In the genomic region with DNA sequence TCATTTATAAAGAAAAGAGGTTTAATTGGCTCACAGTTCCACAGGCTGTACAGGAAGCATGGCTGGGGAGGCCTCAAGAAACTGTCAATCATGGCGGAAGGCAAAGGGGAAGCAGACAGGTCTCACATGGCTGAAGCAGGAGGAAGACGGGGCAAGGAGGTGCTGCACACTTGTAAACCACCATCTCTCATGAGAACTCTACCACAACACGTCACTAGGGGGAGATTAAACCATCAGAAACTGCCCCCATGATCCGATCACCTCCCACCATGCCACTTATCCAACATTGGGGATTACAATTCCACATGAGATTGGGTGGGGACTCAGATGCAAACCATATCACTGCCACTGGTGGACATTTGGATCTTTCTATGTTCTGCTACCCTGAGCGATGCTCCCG, we compare ENCODE assay signal across 17 cellular contexts.
A peak's percentile ranks its signal among the peaks of the same experiment; 100 is the strongest.
DNase-seq lines count a peak whose midpoint lies in the region; ATAC-seq and TF ChIP-seq lines count a peak whose summit lies in the region.
"Had no signal": no experiment of that assay in that cellular context is flagged by ENCODE, and none has a peak within 500 bp of the region (broad histone marks: within the 10 kb centered on the region; RNA-seq: fewer than 3 reads in every experiment).

No MANE protein-coding gene starts in this region.

- H3K27me3 ChIP-seq in GM06990 (replicated peaks; ENCODE audit: control insufficient read depth, insufficient read depth, low read length) (no peaks in the 10 kb centered on the region; the same call in 1 of the 2 replicates), mesendoderm (ENCODE audit: insufficient read depth, low read length, poor library complexity) (no peaks in the 10 kb centered on the region), SJCRH30 (peaks cover 24% of the 10 kb centered on the region)

- H3K4me1 ChIP-seq in mesendoderm (ENCODE audit: control insufficient read depth, low read depth, low read length) (no peaks in the 10 kb centered on the region), SJCRH30 (no peaks in the 10 kb centered on the region)

- H3K4me3 ChIP-seq in GM06990 (replicated peaks; ENCODE audit: low read depth, low read length), result no peak overlapping the region
- no peak overlapping the region for H3K4me3 ChIP-seq in mesendoderm (ENCODE audit: low read length)
- H3K4me3 ChIP-seq in SJCRH30, result no peak overlapping the region
- H3K4me3 ChIP-seq: SK-N-MC, skin epidermis had no signal

- no peak for ATAC-seq in left colon

- no peak overlapping the region for H3K18ac ChIP-seq in mesendoderm (ENCODE audit: low read length)

- H3K9me3 ChIP-seq in SJCRH30 (replicated peaks), result no peaks in the 10 kb centered on the region

- no peak overlapping the region for H3K4me2 ChIP-seq in mesendoderm (ENCODE audit: low read length)

- H3K79me1 ChIP-seq in mesendoderm (ENCODE audit: low read length), result no peaks in the 10 kb centered on the region

- H3K9ac ChIP-seq in mesendoderm (ENCODE audit: low read length), result no peak overlapping the region

- no peak overlapping the region for H2AK5ac ChIP-seq in mesendoderm (ENCODE audit: low read length)

- no peaks in the 10 kb centered on the region for H3K79me2 ChIP-seq in mesendoderm (ENCODE audit: control insufficient read depth, insufficient read depth, low read length)

- no peak overlapping the region for H4K5ac ChIP-seq in mesendoderm (ENCODE audit: low read length)

- TF ChIP-seq CTCF in GM06990 (IDR thresholded peaks at IDR 0.05; ENCODE audit: insufficient read depth, low read length, poor library complexity, severe bottlenecking), result peak; percentile 13

- H2BK15ac ChIP-seq in mesendoderm (replicated peaks; ENCODE audit: low read depth), result no peak overlapping the region

- no peak overlapping the region for H4K8ac ChIP-seq in mesendoderm (ENCODE audit: low read depth, low read length)

- H3K23ac ChIP-seq in mesendoderm (ENCODE audit: low read length), result no peak overlapping the region

- H3K4ac ChIP-seq in mesendoderm (ENCODE audit: low read depth, low read length), result no peak overlapping the region

- H2BK5ac ChIP-seq in mesendoderm (ENCODE audit: low read length), result no peak overlapping the region

- intact Hi-C loops in left colon (cut with DNase I, micrococcal nuclease), result no loop called here

- H3K56ac ChIP-seq in mesendoderm (ENCODE audit: low read length), result no peak overlapping the region

- no peaks in the 10 kb centered on the region for H3K36me3 ChIP-seq in GM06990 (ENCODE audit: control insufficient read depth, insufficient read depth, low read length)
- H3K36me3 ChIP-seq in mesendoderm (ENCODE audit: control insufficient read depth, insufficient read depth, low read length), result no peaks in the 10 kb centered on the region
- no peaks in the 10 kb centered on the region for H3K36me3 ChIP-seq in SJCRH30

- H2BK120ac ChIP-seq in mesendoderm (ENCODE audit: low read depth, low read length), result no peak overlapping the region

- H3K27ac ChIP-seq in mesendoderm (ENCODE audit: low read depth, low read length), result no peak overlapping the region
- H3K27ac ChIP-seq in SJCRH30, result no peak overlapping the region
- H3K27ac ChIP-seq: SK-N-MC, skin epidermis had no signal

- peak; percentile 27 for DNase-seq in NCI-H82 (lab: John Stamatoyannopoulos, UW)
- no peak for DNase-seq in NCI-H82 treated with DMSO at 0.1 percent for 48 hours (lab: John Stamatoyannopoulos, UW; ENCODE audit: unreplicated experiment)
- DNase-seq in GM06990 (ENCODE audit: extremely low read depth, insufficient read length), result no peak
- peak; percentile 37 for DNase-seq in RPMI8226
- DNase-seq in mesendoderm, result peak; percentile 55
- no peak for DNase-seq in occipital lobe (lab: John Stamatoyannopoulos, UW)
- DNase-seq in left colon, result no peak
- DNase-seq in SJCRH30, result no peak
- DNase-seq: ACHN; activated naive CD8-positive, alpha-beta T cell treated with anti-CD3 and anti-CD28 coated beads, Interleukin-2, amount 10 ng/mL, durations not matched to agents 7 days and 5 days; caudate nucleus; foreskin melanocyte; mesenchymal stem cell; NCI-H187 treated with DMSO at 0.1 percent for 48 hours; stimulated activated naive B cell treated with anti-CD40 and anti-IgM and Interleukin-4, amounts not matched to agents 10 μg/mL and 1 μg/mL and 100 μg/mL, for 72 hours had no signal

- WGBS in mesendoderm (ENCODE audit: extremely low coverage, insufficient coverage, low lambda C conversion rate), result no CpG with 5 or more reads among the region's 6 CpGs

Comparison
In these comparisons a context has a peak if more than half of its experiments do, and no peak if none do; other contexts are left out.
1. DNase-seq: peak in NCI-H82 (single experiment), RPMI8226 (single experiment) and mesendoderm (single experiment); none in NCI-H82 treated with DMSO at 0.1 percent for 48 hours (single experiment), GM06990 (single experiment), occipital lobe (single experiment), left colon (0 of 2) and SJCRH30 (0 of 2).